Comparison of ENCODE assay signal across 17 cellular contexts in the genomic region with DNA sequence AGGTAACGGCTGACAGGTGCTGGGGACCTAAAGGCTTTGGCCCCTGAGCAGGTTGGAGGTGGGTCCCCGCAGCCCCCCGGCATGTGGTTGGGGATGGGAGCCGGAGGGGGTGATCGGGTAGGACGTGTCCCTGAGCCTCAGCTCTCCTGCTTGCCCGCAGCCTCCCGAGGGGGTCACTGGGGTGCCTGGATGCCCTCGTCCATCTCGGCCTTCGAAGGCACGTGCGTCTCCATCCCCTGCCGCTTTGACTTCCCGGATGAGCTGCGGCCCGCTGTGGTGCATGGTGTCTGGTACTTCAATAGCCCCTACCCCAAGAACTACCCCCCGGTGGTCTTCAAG. TPM values are rescaled to one million over a fixed set of nuclear protein-coding genes. Genes with fewer than 3 reads are reported as not detected.
"Had no signal": no experiment of that assay in that cellular context is flagged by ENCODE, and none has a peak within 500 bp of the region (broad histone marks: within the 10 kb centered on the region; RNA-seq: fewer than 3 reads in every experiment).

No MANE protein-coding gene starts in this region.

- H3K4me3 Mint-ChIP-seq: activated CD4-positive, alpha-beta memory T cell treated with anti-CD3 and anti-CD28 coated beads for 36 hours; activated naive CD4-positive, alpha-beta T cell treated with anti-CD3 and anti-CD28 coated beads, Interleukin-2, amount 10 ng/mL, durations not matched to agents 7 days and 5 days; natural killer cell treated with Interleukin-12 subunit alpha and Interleukin-12 subunit beta and Interleukin-15 and Interleukin-18, amount 100 ng/mL, for 72 hours; stimulated activated memory B cell treated with anti-CD40 and anti-IgM and Interleukin-4, amounts not matched to agents 10 μg/mL and 1 μg/mL and 100 μg/mL, for 72 hours had no signal

- H3K27me3 Mint-ChIP-seq: activated CD4-positive, alpha-beta memory T cell treated with anti-CD3 and anti-CD28 coated beads for 36 hours; natural killer cell treated with Interleukin-12 subunit alpha and Interleukin-12 subunit beta and Interleukin-15 and Interleukin-18, amount 100 ng/mL, for 72 hours; stimulated activated memory B cell treated with anti-CD40 and anti-IgM and Interleukin-4, amounts not matched to agents 10 μg/mL and 1 μg/mL and 100 μg/mL, for 72 hours had no signal

- H3K36me3 ChIP-seq: colonic mucosa, spleen had no signal

- DNase-seq: caudate nucleus, colonic mucosa, foreskin melanocyte, head of caudate nucleus, psoas muscle, trophoblast cell had no signal

- H3K4me3 ChIP-seq: colonic mucosa, mucosa of descending colon, psoas muscle had no signal

- H3K9me3 ChIP-seq: colonic mucosa, mucosa of descending colon, psoas muscle, spleen had no signal

- H3K4me1 ChIP-seq: colonic mucosa, psoas muscle had no signal

- H3K27ac Mint-ChIP-seq: activated CD4-positive, alpha-beta memory T cell treated with anti-CD3 and anti-CD28 coated beads for 36 hours; activated T-helper 2 cell treated with anti-CD3 and anti-CD28 coated beads, Interferon-gamma antibody, Interleukin-2, Interleukin-4, amounts not matched to agents 10 μg/mL and 5 μg/mL and 100 μg/mL, durations not matched to agents 14 hours and 24 hours and 36 hours; natural killer cell treated with Interleukin-12 subunit alpha and Interleukin-12 subunit beta and Interleukin-15 and Interleukin-18, amount 100 ng/mL, for 72 hours; stimulated activated memory B cell treated with anti-CD40 and anti-IgM and Interleukin-4, amounts not matched to agents 10 μg/mL and 1 μg/mL and 100 μg/mL, for 72 hours had no signal

- H3K9me3 Mint-ChIP-seq: activated CD4-positive, alpha-beta memory T cell treated with anti-CD3 and anti-CD28 coated beads for 36 hours; activated naive CD4-positive, alpha-beta T cell treated with anti-CD3 and anti-CD28 coated beads, Interleukin-2, amount 10 ng/mL, durations not matched to agents 7 days and 5 days; activated T-helper 2 cell treated with anti-CD3 and anti-CD28 coated beads, Interferon-gamma antibody, Interleukin-2, Interleukin-4, amounts not matched to agents 10 μg/mL and 5 μg/mL and 100 μg/mL, durations not matched to agents 14 hours and 24 hours and 36 hours; natural killer cell treated with Interleukin-12 subunit alpha and Interleukin-12 subunit beta and Interleukin-15 and Interleukin-18, amount 100 ng/mL, for 72 hours; stimulated activated memory B cell treated with anti-CD40 and anti-IgM and Interleukin-4, amounts not matched to agents 10 μg/mL and 1 μg/mL and 100 μg/mL, for 72 hours had no signal

- ATAC-seq: psoas muscle, sciatic nerve had no signal

- H3K36me3 Mint-ChIP-seq: activated CD4-positive, alpha-beta memory T cell treated with anti-CD3 and anti-CD28 coated beads for 36 hours; activated naive CD4-positive, alpha-beta T cell treated with anti-CD3 and anti-CD28 coated beads, Interleukin-2, amount 10 ng/mL, durations not matched to agents 7 days and 5 days; natural killer cell treated with Interleukin-12 subunit alpha and Interleukin-12 subunit beta and Interleukin-15 and Interleukin-18, amount 100 ng/mL, for 72 hours; stimulated activated memory B cell treated with anti-CD40 and anti-IgM and Interleukin-4, amounts not matched to agents 10 μg/mL and 1 μg/mL and 100 μg/mL, for 72 hours had no signal

- H3K27me3 ChIP-seq: colonic mucosa had no signal

- H3K27ac ChIP-seq: colonic mucosa, psoas muscle had no signal

RNA-seq across cellular contexts. Expression of a gene that starts 3.5 kb away (rescaled TPM):
- total RNA-seq: colonic mucosa, lung microvascular endothelial cell, omental fat pad, subcutaneous adipose tissue had no signal

RNA-seq across cellular contexts. Expression of a gene that starts 13.1 kb away (rescaled TPM):
- total RNA-seq: activated CD4-positive, alpha-beta memory T cell treated with anti-CD3 and anti-CD28 coated beads for 36 hours; colonic mucosa; mucosa of descending colon; subcutaneous adipose tissue had no signal
- polyA plus RNA-seq: psoas muscle had no signal

RNA-seq across cellular contexts. Expression of a gene that starts 33.6 kb away (rescaled TPM):
- total RNA-seq: lung microvascular endothelial cell had no signal
